ENCODE assay signal across 22 cellular contexts in genomic region chr5:157322581-157322980, GRCh38.
"Had no signal": no experiment of that assay in that cellular context is flagged by ENCODE, and none has a peak within 500 bp of the region (broad histone marks: within the 10 kb centered on the region; RNA-seq: fewer than 3 reads in every experiment).

No MANE protein-coding gene starts in this region.

- DNase-seq: activated CD4-positive, alpha-beta T cell treated with anti-CD3 and anti-CD28 coated beads for 1 hour; activated CD4-positive, alpha-beta T cell treated with anti-CD3 and anti-CD28 coated beads, Interleukin-2, amount 50 U/mL, for 1 hour; activated naive CD4-positive, alpha-beta T cell treated with anti-CD3 and anti-CD28 coated beads, Interleukin-2, amount 50 U/mL, for 16 hours; amygdala; colonic mucosa; dorsolateral prefrontal cortex; esophagus squamous epithelium; gastrocnemius medialis; head of caudate nucleus; hypothalamus; left ventricle myocardium superior; mammary epithelial cell; midbrain; nephron progenitor cell; pancreas; right cardiac atrium; stimulated activated CD4-positive, alpha-beta T cell treated with anti-CD3 and anti-CD28 coated beads, Interleukin-4, amount 100 ng/mL, for 24 hours; stimulated activated naive CD8-positive, alpha-beta T cell treated with anti-CD3 and anti-CD28 coated beads, Interleukin-15, amount 100 ng/mL, for 72 hours; tibial artery; WERI-Rb-1 had no signal

- H3K27ac ChIP-seq: colonic mucosa, dorsolateral prefrontal cortex, esophagus squamous epithelium, gastrocnemius medialis, pancreas, tibial artery, WERI-Rb-1 had no signal

- ATAC-seq: gastrocnemius medialis; left ventricle myocardium superior; pancreas; right cardiac atrium; stimulated activated naive CD8-positive, alpha-beta T cell treated with anti-CD3 and anti-CD28 coated beads, Interleukin-15, amount 100 ng/mL, for 72 hours had no signal

- H3K4me1 Mint-ChIP-seq: endodermal cell had no signal

- H3K27me3 Mint-ChIP-seq: stimulated activated naive CD8-positive, alpha-beta T cell treated with anti-CD3 and anti-CD28 coated beads, Interleukin-15, amount 100 ng/mL, for 72 hours had no signal

- H3K9me3 ChIP-seq: colonic mucosa, esophagus squamous epithelium, gastrocnemius medialis, pancreas, tibial artery had no signal

- H3K9me3 Mint-ChIP-seq: activated T-helper 2 cell treated with anti-CD3 and anti-CD28 coated beads, Interferon-gamma antibody, Interleukin-2, Interleukin-4, amounts not matched to agents 10 μg/mL and 5 μg/mL and 100 μg/mL, durations not matched to agents 14 hours and 24 hours and 36 hours; endodermal cell; nephron progenitor cell; stimulated activated naive CD8-positive, alpha-beta T cell treated with anti-CD3 and anti-CD28 coated beads, Interleukin-15, amount 100 ng/mL, for 72 hours had no signal

- H3K27ac Mint-ChIP-seq: activated T-helper 2 cell treated with anti-CD3 and anti-CD28 coated beads, Interferon-gamma antibody, Interleukin-2, Interleukin-4, amounts not matched to agents 10 μg/mL and 5 μg/mL and 100 μg/mL, durations not matched to agents 14 hours and 24 hours and 36 hours; endodermal cell; nephron progenitor cell had no signal

- H3K4me3 Mint-ChIP-seq: endodermal cell; nephron progenitor cell; stimulated activated naive CD8-positive, alpha-beta T cell treated with anti-CD3 and anti-CD28 coated beads, Interleukin-15, amount 100 ng/mL, for 72 hours had no signal

- H3K27me3 ChIP-seq: colonic mucosa, dorsolateral prefrontal cortex, esophagus squamous epithelium, gastrocnemius medialis, pancreas, tibial artery had no signal
